1 cellular context compared by ENCODE assay signal in the genomic region with DNA sequence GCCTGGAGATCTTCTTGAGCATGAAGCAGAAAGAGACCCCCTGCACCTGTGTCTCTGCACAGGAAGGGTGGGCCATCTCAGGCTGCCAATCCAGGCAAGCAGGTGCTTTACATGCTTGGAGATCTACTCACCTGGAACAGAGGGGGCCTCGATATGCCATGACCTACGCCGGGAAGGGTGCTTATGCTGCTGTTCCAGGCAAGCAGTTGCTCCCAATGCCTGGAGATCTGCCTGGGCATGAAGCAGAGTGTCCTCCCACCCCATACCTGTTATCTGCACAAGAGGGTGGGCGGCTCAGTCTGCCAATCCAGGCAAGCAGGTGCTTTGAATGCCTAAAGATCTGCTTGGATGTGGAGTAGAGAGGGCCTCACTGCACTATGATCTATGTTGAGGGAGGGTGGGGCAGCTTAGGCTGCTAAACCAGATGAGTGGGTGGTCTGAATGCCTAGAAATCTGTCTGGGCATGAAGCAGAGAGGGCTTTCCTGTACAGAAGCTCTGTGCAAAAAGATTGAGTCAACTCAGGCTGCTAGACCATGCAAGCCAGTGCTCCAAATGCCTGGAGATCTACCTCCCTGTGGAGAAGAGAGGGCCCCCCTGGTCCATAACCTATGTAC.
TF ChIP-seq lines count a peak whose summit lies in the region.

No MANE protein-coding gene starts in this region.

TF ChIP-seq in H1, 55 proteins besides CTCF, POLR2A, EP300 and RAD21:
- no peak for TF ChIP-seq CBX8 (IDR thresholded peaks at IDR 0.05; ENCODE audit: borderline replicate concordance, low read depth, low read length)
